In the genomic region with DNA sequence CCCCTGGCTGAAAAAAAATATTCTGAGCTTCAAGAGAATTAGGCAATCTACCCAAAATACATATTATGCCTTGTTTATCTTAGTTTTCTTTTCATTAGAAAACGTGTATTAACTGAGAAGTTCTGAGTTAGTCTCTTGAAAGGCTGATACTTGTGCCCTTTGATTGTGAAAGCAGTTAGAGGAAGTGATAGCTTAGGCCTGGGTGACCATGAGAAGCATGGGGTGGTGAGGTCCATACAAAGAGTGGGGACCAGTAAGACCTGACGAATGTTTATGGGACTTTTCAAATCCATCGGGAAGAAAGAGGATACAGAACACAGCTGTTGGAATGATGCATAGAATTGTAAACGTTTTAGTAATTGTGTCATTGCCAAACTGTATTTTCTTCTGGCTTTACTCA, we compare ENCODE assay signal across 12 cellular contexts.
DNase-seq lines count a peak whose midpoint lies in the region; ATAC-seq and TF ChIP-seq lines count a peak whose summit lies in the region.
"Had no signal": no experiment of that assay in that cellular context is flagged by ENCODE, and none has a peak within 500 bp of the region (broad histone marks: within the 10 kb centered on the region; RNA-seq: fewer than 3 reads in every experiment).

No MANE protein-coding gene starts in this region.

- H3K4me3 Mint-ChIP-seq in naive thymus-derived CD8-positive, alpha-beta T cell, result no peak overlapping the region
- no peak overlapping the region for H3K4me3 Mint-ChIP-seq in activated T-helper 1 cell treated with anti-CD3 and anti-CD28 coated beads, Interleukin-12 subunit alpha, Interleukin-12 subunit beta, Interleukin-2, Interleukin-4 antibody, amounts not matched to agents 30 ng/mL and 10 ng/mL and 1 ng/mL, durations not matched to agents 14 hours and 24 hours and 36 hours
- H3K4me3 Mint-ChIP-seq: activated T-helper 17 cell treated with anti-CD3 and anti-CD28 coated beads, Interleukin-2, amount 50 U/mL, for 72 hours had no signal

- H3K27me3 ChIP-seq in brain microvascular endothelial cell (replicated peaks), result no peaks in the 10 kb centered on the region
- H3K27me3 ChIP-seq: tibial nerve had no signal

- POLR2A ChIA-PET in naive thymus-derived CD8-positive, alpha-beta T cell (lab: Charles Lee), result no interaction called here

- H3K4me1 Mint-ChIP-seq in naive thymus-derived CD8-positive, alpha-beta T cell, result peaks cover 0 to 18% (median 0%) of the 10 kb centered on the region in 4 donors
- no peaks in the 10 kb centered on the region for H3K4me1 Mint-ChIP-seq in activated T-helper 1 cell treated with anti-CD3 and anti-CD28 coated beads, Interleukin-12 subunit alpha, Interleukin-12 subunit beta, Interleukin-2, Interleukin-4 antibody, amounts not matched to agents 30 ng/mL and 10 ng/mL and 1 ng/mL, durations not matched to agents 14 hours and 24 hours and 36 hours (ENCODE audit: low read depth)
- H3K4me1 Mint-ChIP-seq: activated T-helper 17 cell treated with anti-CD3 and anti-CD28 coated beads, Interleukin-2, amount 50 U/mL, for 72 hours had no signal

- in situ Hi-C loops in brain microvascular endothelial cell (cut with HindIII; ENCODE audit: low pct_ligation_motif_present, low sequenced_read_pairs), result no loop called here

- intact Hi-C loops in activated T-helper 1 cell treated with anti-CD3 and anti-CD28 coated beads, Interleukin-12 subunit alpha, Interleukin-12 subunit beta, Interleukin-2, Interleukin-4 antibody, amounts not matched to agents 30 ng/mL and 10 ng/mL and 1 ng/mL, durations not matched to agents 14 hours and 24 hours and 36 hours (cut with micrococcal nuclease), result no loop called here

- H3K4me3 ChIP-seq in brain microvascular endothelial cell (ENCODE audit: low read depth, low read length), result no peak overlapping the region
- H3K4me3 ChIP-seq: tibial nerve had no signal

- TF ChIP-seq CTCF in brain microvascular endothelial cell (IDR thresholded peaks at IDR 0.05; ENCODE audit: low read depth, low read length, missing control alignments) (no peak), omental fat pad (IDR thresholded peaks at IDR 0.05) (no peak)

- no peaks in the 10 kb centered on the region for H3K36me3 ChIP-seq in brain microvascular endothelial cell (replicated peaks)
- H3K36me3 ChIP-seq: tibial nerve had no signal

- H3K27me3 Mint-ChIP-seq in naive thymus-derived CD8-positive, alpha-beta T cell, result peaks cover 0 to 3% (median 0%) of the 10 kb centered on the region in 5 donors
- no peaks in the 10 kb centered on the region for H3K27me3 Mint-ChIP-seq in activated T-helper 1 cell treated with anti-CD3 and anti-CD28 coated beads, Interleukin-12 subunit alpha, Interleukin-12 subunit beta, Interleukin-2, Interleukin-4 antibody, amounts not matched to agents 30 ng/mL and 10 ng/mL and 1 ng/mL, durations not matched to agents 14 hours and 24 hours and 36 hours (ENCODE audit: insufficient read depth)
- H3K27me3 Mint-ChIP-seq: naive B cell had no signal

- DNase-seq in SKM-1 (lab: John Stamatoyannopoulos, UW; ENCODE audit: unreplicated experiment) (peak; percentile 14), SKM-1 treated with dmso at 0.1 percent for 144 hours (lab: John Stamatoyannopoulos, UW; ENCODE audit: unreplicated experiment) (no peak), brain microvascular endothelial cell (no peak), omental fat pad (ENCODE audit: low spot score) (no peak)
- DNase-seq in naive thymus-derived CD8-positive, alpha-beta T cell, result no peak
- DNase-seq in activated T-helper 1 cell treated with anti-CD3 and anti-CD28 coated beads, Interleukin-12 subunit alpha, Interleukin-12 subunit beta, Interleukin-2, Interleukin-4 antibody, amounts not matched to agents 30 ng/mL and 10 ng/mL and 1 ng/mL, durations not matched to agents 14 hours and 24 hours and 36 hours (ENCODE audit: low spot score), result no peak
- DNase-seq: naive B cell; stimulated activated CD4-positive, alpha-beta T cell treated with anti-CD3 and anti-CD28 coated beads, Interleukin-2, amount 100 ng/mL, for 48 hours had no signal

- H3K36me3 Mint-ChIP-seq in naive thymus-derived CD8-positive, alpha-beta T cell, result no peaks in the 10 kb centered on the region
- H3K36me3 Mint-ChIP-seq in activated T-helper 1 cell treated with anti-CD3 and anti-CD28 coated beads, Interleukin-12 subunit alpha, Interleukin-12 subunit beta, Interleukin-2, Interleukin-4 antibody, amounts not matched to agents 30 ng/mL and 10 ng/mL and 1 ng/mL, durations not matched to agents 14 hours and 24 hours and 36 hours (ENCODE audit: low read depth), result no peaks in the 10 kb centered on the region

- no peaks in the 10 kb centered on the region for H3K9me3 Mint-ChIP-seq in naive thymus-derived CD8-positive, alpha-beta T cell
- H3K9me3 Mint-ChIP-seq in activated T-helper 1 cell treated with anti-CD3 and anti-CD28 coated beads, Interleukin-12 subunit alpha, Interleukin-12 subunit beta, Interleukin-2, Interleukin-4 antibody, amounts not matched to agents 30 ng/mL and 10 ng/mL and 1 ng/mL, durations not matched to agents 14 hours and 24 hours and 36 hours, result no peaks in the 10 kb centered on the region

- H3K27ac ChIP-seq in brain microvascular endothelial cell, result no peak overlapping the region
- H3K27ac ChIP-seq: tibial nerve had no signal

- ATAC-seq in HG02840 (IDR thresholded peaks at IDR 0.05; ENCODE audit: low FRiP score, unreplicated experiment), result peak; percentile 49
- peak; percentile 49 for ATAC-seq in HG03575 (IDR thresholded peaks at IDR 0.05; ENCODE audit: extremely low read depth, insufficient number of reproducible peaks, low FRiP score, unreplicated experiment)
- ATAC-seq in naive thymus-derived CD8-positive, alpha-beta T cell, result no peak
- no peak for ATAC-seq in omental fat pad (ENCODE audit: low FRiP score)
- ATAC-seq: activated T-helper 17 cell treated with anti-CD3 and anti-CD28 coated beads, Interleukin-2, amount 50 U/mL, for 72 hours had no signal

- H3K27ac Mint-ChIP-seq in naive thymus-derived CD8-positive, alpha-beta T cell, result no peak overlapping the region
- H3K27ac Mint-ChIP-seq in activated T-helper 1 cell treated with anti-CD3 and anti-CD28 coated beads, Interleukin-12 subunit alpha, Interleukin-12 subunit beta, Interleukin-2, Interleukin-4 antibody, amounts not matched to agents 30 ng/mL and 10 ng/mL and 1 ng/mL, durations not matched to agents 14 hours and 24 hours and 36 hours, result no peak overlapping the region
- H3K27ac Mint-ChIP-seq: activated T-helper 17 cell treated with anti-CD3 and anti-CD28 coated beads, Interleukin-2, amount 50 U/mL, for 72 hours had no signal

Comparison
In these comparisons a context has a peak if more than half of its experiments do, and no peak if none do; other contexts are left out.
1. ATAC-seq: peak in HG02840 (single experiment) and HG03575 (single experiment); none in naive thymus-derived CD8-positive, alpha-beta T cell (0 of 2) and omental fat pad (single experiment).